Comparison of ENCODE assay signal across 1 cellular context in genomic region chr4:145618912-145619638, GRCh38.
TF ChIP-seq lines count a peak whose summit lies in the region.

Gene MMAA (plus strand): TSS chr4:145619385. CDS start chr4:145639140, 19,755 bp downstream.

TF ChIP-seq in HepG2, 621 proteins besides CTCF, POLR2A, EP300 and RAD21 (continued from another document and continues in another):
- TF ChIP-seq ZNF558 (CRISPR knock-in tag; IDR thresholded peaks at IDR 0.05; ENCODE audit: borderline replicate concordance) (peak; percentile 57; the same call in 1 of the 2 replicates), FIP1L1 (IDR thresholded peaks at IDR 0.05; ENCODE audit: borderline replicate concordance, insufficient read depth, low read depth, low read length) (0 out of 2 replicates have a peak, but pooled peaks have one; percentile 37), E2F1 (CRISPR knock-in tag; IDR thresholded peaks at IDR 0.05) (peak; percentile 87), SRY (CRISPR knock-in tag; IDR thresholded peaks at IDR 0.05) (peak; percentile 70; the same call in 1 of the 2 replicates), ZNF142 (CRISPR knock-in tag; IDR thresholded peaks at IDR 0.05) (peak; percentile 97), ZNF530 (CRISPR knock-in tag; IDR thresholded peaks at IDR 0.05; ENCODE audit: low read depth) (no peak), THAP9 (CRISPR knock-in tag; IDR thresholded peaks at IDR 0.05; ENCODE audit: borderline replicate concordance) (peak; percentile 84; the same call in 1 of the 2 replicates), NFAT5 (CRISPR knock-in tag; IDR thresholded peaks at IDR 0.05) (no peak), ZNF567 (CRISPR knock-in tag; IDR thresholded peaks at IDR 0.05; ENCODE audit: borderline replicate concordance) (no peak), ZFX (CRISPR knock-in tag; IDR thresholded peaks at IDR 0.05; ENCODE audit: low read depth) (peak; percentile 96), TFDP2 (CRISPR knock-in tag; IDR thresholded peaks at IDR 0.05) (peak; percentile 92), POLR2AphosphoS2 (IDR thresholded peaks at IDR 0.05; ENCODE audit: low read depth, low read length) (no peak), ATF4 (CRISPR knock-in tag; IDR thresholded peaks at IDR 0.05) (peak in 1 of 2 experiments; percentile 48; a peak in 1 of 4 replicates), ATF6 (CRISPR knock-in tag; conservative IDR thresholded peaks at IDR 0.05) (peak; percentile 82; the same call in 1 of the 2 replicates), ZSCAN25 (CRISPR knock-in tag; IDR thresholded peaks at IDR 0.05) (peak; percentile 79; the same call in 1 of the 2 replicates), ZNF17 (CRISPR knock-in tag; IDR thresholded peaks at IDR 0.05) (no peak; the same call in 1 of the 2 replicates), GABPB1 (CRISPR knock-in tag; IDR thresholded peaks at IDR 0.05) (peak; percentile 97), PPARG (CRISPR knock-in tag; conservative IDR thresholded peaks at IDR 0.05) (peak; percentile 34; the same call in 1 of the 2 replicates), FOXP1 (IDR thresholded peaks at IDR 0.05) (no peak), FOXP1 (CRISPR knock-in tag; IDR thresholded peaks at IDR 0.05) (peak; percentile 6; the same call in 1 of the 2 replicates), ZNF775 (CRISPR knock-in tag; IDR thresholded peaks at IDR 0.05; ENCODE audit: borderline replicate concordance) (no peak), BORCS8-MEF2B (CRISPR knock-in tag; IDR thresholded peaks at IDR 0.05) (peak; percentile 84), KDM6A (CRISPR knock-in tag; IDR thresholded peaks at IDR 0.05; ENCODE audit: low read depth) (no peak), AKNA (CRISPR knock-in tag; IDR thresholded peaks at IDR 0.05; ENCODE audit: borderline replicate concordance) (no peak), ZNF432 (CRISPR knock-in tag; IDR thresholded peaks at IDR 0.05; ENCODE audit: borderline replicate concordance) (no peak), ZNF543 (CRISPR knock-in tag; IDR thresholded peaks at IDR 0.05) (peak; percentile 73), EHMT2 (IDR thresholded peaks at IDR 0.05; ENCODE audit: borderline replicate concordance, low read depth, low read length) (no peak), MTF2 (CRISPR knock-in tag; IDR thresholded peaks at IDR 0.05; ENCODE audit: borderline replicate concordance) (peak; percentile 83)
